ENCODE assay signal across 12 cellular contexts in the genomic region with DNA sequence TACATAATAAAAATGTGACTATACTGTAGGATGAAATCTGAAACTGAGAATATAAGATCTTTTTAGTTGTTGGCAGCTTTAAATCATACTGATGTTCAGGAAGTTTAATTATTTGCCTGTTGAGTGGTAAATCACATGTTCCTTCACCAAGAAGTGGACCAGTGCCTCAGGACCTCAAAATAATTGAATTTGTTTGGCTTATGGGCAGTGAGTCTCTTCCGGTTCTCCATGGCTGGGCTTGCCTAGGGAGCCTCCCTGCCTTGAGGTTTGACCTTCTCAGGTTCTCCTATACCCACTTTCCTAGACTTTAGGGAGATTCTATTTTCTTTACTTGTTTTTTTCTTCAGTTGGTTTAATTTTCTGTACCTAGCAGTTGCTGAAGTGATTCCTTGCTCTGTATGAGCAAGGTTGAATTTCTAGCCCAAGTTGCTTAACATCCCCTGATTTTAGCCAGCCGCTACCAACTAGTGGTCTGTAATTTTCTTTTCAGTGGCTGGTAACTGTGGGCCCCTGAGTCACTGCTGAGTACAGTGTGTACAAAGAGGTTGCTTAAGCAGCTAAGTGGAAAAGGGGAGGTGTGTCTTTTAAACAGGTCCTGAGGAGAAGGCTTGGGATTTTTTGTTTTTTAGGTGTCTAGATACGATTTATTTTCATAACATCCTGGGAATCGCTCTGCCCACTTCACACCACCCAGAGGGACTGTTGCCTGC.
DNase-seq lines count a peak whose midpoint lies in the region; ATAC-seq and TF ChIP-seq lines count a peak whose summit lies in the region.
"Had no signal": no experiment of that assay in that cellular context is flagged by ENCODE, and none has a peak within 500 bp of the region (broad histone marks: within the 10 kb centered on the region; RNA-seq: fewer than 3 reads in every experiment).

No MANE protein-coding gene starts in this region.

- intact Hi-C loops in spleen (cut with DNase I; ENCODE audit: low total_unique reads), result no loop called here

- H3K36me3 ChIP-seq in hepatocyte (replicated peaks; ENCODE audit: insufficient read depth, low read depth), result no peaks in the 10 kb centered on the region
- H3K36me3 ChIP-seq in spleen, result peaks cover 0 to 45% (median 0%) of the 10 kb centered on the region in 6 donors

- peak; percentile 39 for ATAC-seq in activated naive CD8-positive, alpha-beta T cell treated with anti-CD3 and anti-CD28 coated beads, Interleukin-2, amount 50 U/mL, for 24 hours
- no peak for ATAC-seq in GM18502 (IDR thresholded peaks at IDR 0.05; ENCODE audit: poor library complexity, unreplicated experiment)
- ATAC-seq: activated CD8-positive, alpha-beta T cell treated with anti-CD3 and anti-CD28 coated beads for 36 hours had no signal

- H3K79me2 ChIP-seq in hepatocyte, result no peaks in the 10 kb centered on the region

- H4K20me1 ChIP-seq in hepatocyte (ENCODE audit: insufficient read depth, poor library complexity, severe bottlenecking), result no peaks in the 10 kb centered on the region

- no peaks in the 10 kb centered on the region for H3K9me3 Mint-ChIP-seq in activated naive CD8-positive, alpha-beta T cell treated with anti-CD3 and anti-CD28 coated beads, Interleukin-2, amount 50 U/mL, for 24 hours
- H3K9me3 Mint-ChIP-seq: activated CD8-positive, alpha-beta T cell treated with anti-CD3 and anti-CD28 coated beads for 36 hours; activated naive CD4-positive, alpha-beta T cell treated with anti-CD3 and anti-CD28 coated beads, Interleukin-2, amount 50 U/mL, for 72 hours; CD4-positive, alpha-beta T cell had no signal

- H3K27ac Mint-ChIP-seq in activated naive CD8-positive, alpha-beta T cell treated with anti-CD3 and anti-CD28 coated beads, Interleukin-2, amount 50 U/mL, for 24 hours, result no peak overlapping the region
- H3K27ac Mint-ChIP-seq: activated CD8-positive, alpha-beta T cell treated with anti-CD3 and anti-CD28 coated beads for 36 hours; activated naive CD4-positive, alpha-beta T cell treated with anti-CD3 and anti-CD28 coated beads, Interleukin-2, amount 50 U/mL, for 72 hours; CD4-positive, alpha-beta T cell had no signal

- no peak for TF ChIP-seq POLR2A in spleen (IDR thresholded peaks at IDR 0.05)

- H3K4me3 Mint-ChIP-seq in activated naive CD8-positive, alpha-beta T cell treated with anti-CD3 and anti-CD28 coated beads, Interleukin-2, amount 50 U/mL, for 24 hours, result no peak overlapping the region
- H3K4me3 Mint-ChIP-seq: activated CD8-positive, alpha-beta T cell treated with anti-CD3 and anti-CD28 coated beads for 36 hours; CD4-positive, alpha-beta T cell had no signal

- H3K27me3 ChIP-seq in hepatocyte (no peaks in the 10 kb centered on the region), spleen (replicated peaks in 1 of 7) (no peaks in the 10 kb centered on the region)

- WGBS in hepatocyte (ENCODE audit: low lambda C conversion rate, missing lambda C conversion rate), result 80% methylated on average over 4 of the region's 4 CpGs
- WGBS in spleen, 5 donors, result 83 to 96% (median 87%) methylated on average over 4 of the region's 4 CpGs

- H3K36me3 Mint-ChIP-seq in activated naive CD8-positive, alpha-beta T cell treated with anti-CD3 and anti-CD28 coated beads, Interleukin-2, amount 50 U/mL, for 24 hours (ENCODE audit: low read depth), result peaks cover 22% of the 10 kb centered on the region

- H3K27me3 Mint-ChIP-seq in activated naive CD8-positive, alpha-beta T cell treated with anti-CD3 and anti-CD28 coated beads, Interleukin-2, amount 50 U/mL, for 24 hours, result no peaks in the 10 kb centered on the region
- H3K27me3 Mint-ChIP-seq: activated CD8-positive, alpha-beta T cell treated with anti-CD3 and anti-CD28 coated beads for 36 hours; CD4-positive, alpha-beta T cell had no signal

- H3K4me2 ChIP-seq in hepatocyte, result no peak overlapping the region

- H2AFZ ChIP-seq in hepatocyte, result no peak overlapping the region

- H3K4me3 ChIP-seq in hepatocyte (no peak overlapping the region), spleen (no peak overlapping the region)

- peaks cover 13% of the 10 kb centered on the region for H3K4me1 Mint-ChIP-seq in activated naive CD8-positive, alpha-beta T cell treated with anti-CD3 and anti-CD28 coated beads, Interleukin-2, amount 50 U/mL, for 24 hours

- peak; percentile 40 for DNase-seq in HT1080 (ENCODE audit: low read depth)
- DNase-seq in activated naive CD8-positive, alpha-beta T cell treated with anti-CD3 and anti-CD28 coated beads, Interleukin-2, amount 50 U/mL, for 24 hours, result no peak
- DNase-seq in hepatocyte (ENCODE audit: low spot score), result peak; percentile 52
- DNase-seq in spleen, result no peak
- DNase-seq in NCI-H774 (lab: John Stamatoyannopoulos, UW), result no peak
- DNase-seq in dermis blood vessel endothelial cell, result no peak
- DNase-seq in middle frontal gyrus (ENCODE audit: extremely low spot score, low spot score), result no peak
- DNase-seq: activated CD8-positive, alpha-beta T cell treated with anti-CD3 and anti-CD28 coated beads for 36 hours; CD4-positive, alpha-beta T cell; small intestine had no signal

- no peaks in the 10 kb centered on the region for H3K9me3 ChIP-seq in hepatocyte (ENCODE audit: low read depth)
- no peaks in the 10 kb centered on the region for H3K9me3 ChIP-seq in spleen

- no peaks in the 10 kb centered on the region for H3K9me2 ChIP-seq in hepatocyte (replicated peaks; ENCODE audit: insufficient read depth)

- peaks cover 25% of the 10 kb centered on the region for H3K4me1 ChIP-seq in hepatocyte (ENCODE audit: insufficient read depth)
- peaks cover 0 to 10% (median 4%) of the 10 kb centered on the region in 6 donors for H3K4me1 ChIP-seq in spleen

- TF ChIP-seq CTCF in hepatocyte (IDR thresholded peaks at IDR 0.05; ENCODE audit: poor library complexity) (no peak), spleen (IDR thresholded peaks at IDR 0.05 in 8 of 11, conservative IDR thresholded peaks at IDR 0.05 in 3 of 11) (no peak)

- H3K27ac ChIP-seq in hepatocyte, result peak overlapping the region; percentile 86
- peak overlapping the region in 5 of 8 donors; percentile 3 to 71 (median 46) for H3K27ac ChIP-seq in spleen

Comparison
In these comparisons a context has a peak if more than half of its experiments do, and no peak if none do; other contexts are left out.
1. DNase-seq: peak in HT1080 (single experiment) and hepatocyte (single experiment); none in activated naive CD8-positive, alpha-beta T cell treated with anti-CD3 and anti-CD28 coated beads, Interleukin-2, amount 50 U/mL, for 24 hours (single experiment), spleen (single experiment), NCI-H774 (single experiment), dermis blood vessel endothelial cell (single experiment) and middle frontal gyrus (single experiment).